Comparison of ENCODE assay signal across 1 cellular context in genomic region chr11:43693069-43693468, GRCh38.
TF ChIP-seq lines count a peak whose summit lies in the region.

No MANE protein-coding gene starts in this region.

TF ChIP-seq in GM12878, 131 proteins besides CTCF, POLR2A, EP300 and RAD21 (continued from another document):
- TF ChIP-seq ZBTB40 (IDR thresholded peaks at IDR 0.05; ENCODE audit: borderline replicate concordance), result no peak
- TF ChIP-seq BACH1 (IDR thresholded peaks at IDR 0.05; ENCODE audit: borderline replicate concordance), result no peak
- TF ChIP-seq ZBTB4 (CRISPR knock-in tag; IDR thresholded peaks at IDR 0.05), result no peak
- no peak for TF ChIP-seq ATF3 (IDR thresholded peaks at IDR 0.05; ENCODE audit: borderline replicate concordance, extremely low read depth, low read depth, low read length)
- TF ChIP-seq BCL3 (IDR thresholded peaks at IDR 0.05; ENCODE audit: borderline replicate concordance, insufficient read depth, low read depth, low read length, poor library complexity, severe bottlenecking), result no peak
- TF ChIP-seq NFIC (IDR thresholded peaks at IDR 0.05; ENCODE audit: low read depth, low read length), result no peak
- no peak for TF ChIP-seq RAD51 (IDR thresholded peaks at IDR 0.05)
- TF ChIP-seq BCL11A (IDR thresholded peaks at IDR 0.05; ENCODE audit: low read depth, low read length), result no peak
- TF ChIP-seq NR2C2 (IDR thresholded peaks at IDR 0.05; ENCODE audit: borderline replicate concordance, control insufficient read depth, insufficient read length, low read depth), result no peak
- TF ChIP-seq, protein P1, sequence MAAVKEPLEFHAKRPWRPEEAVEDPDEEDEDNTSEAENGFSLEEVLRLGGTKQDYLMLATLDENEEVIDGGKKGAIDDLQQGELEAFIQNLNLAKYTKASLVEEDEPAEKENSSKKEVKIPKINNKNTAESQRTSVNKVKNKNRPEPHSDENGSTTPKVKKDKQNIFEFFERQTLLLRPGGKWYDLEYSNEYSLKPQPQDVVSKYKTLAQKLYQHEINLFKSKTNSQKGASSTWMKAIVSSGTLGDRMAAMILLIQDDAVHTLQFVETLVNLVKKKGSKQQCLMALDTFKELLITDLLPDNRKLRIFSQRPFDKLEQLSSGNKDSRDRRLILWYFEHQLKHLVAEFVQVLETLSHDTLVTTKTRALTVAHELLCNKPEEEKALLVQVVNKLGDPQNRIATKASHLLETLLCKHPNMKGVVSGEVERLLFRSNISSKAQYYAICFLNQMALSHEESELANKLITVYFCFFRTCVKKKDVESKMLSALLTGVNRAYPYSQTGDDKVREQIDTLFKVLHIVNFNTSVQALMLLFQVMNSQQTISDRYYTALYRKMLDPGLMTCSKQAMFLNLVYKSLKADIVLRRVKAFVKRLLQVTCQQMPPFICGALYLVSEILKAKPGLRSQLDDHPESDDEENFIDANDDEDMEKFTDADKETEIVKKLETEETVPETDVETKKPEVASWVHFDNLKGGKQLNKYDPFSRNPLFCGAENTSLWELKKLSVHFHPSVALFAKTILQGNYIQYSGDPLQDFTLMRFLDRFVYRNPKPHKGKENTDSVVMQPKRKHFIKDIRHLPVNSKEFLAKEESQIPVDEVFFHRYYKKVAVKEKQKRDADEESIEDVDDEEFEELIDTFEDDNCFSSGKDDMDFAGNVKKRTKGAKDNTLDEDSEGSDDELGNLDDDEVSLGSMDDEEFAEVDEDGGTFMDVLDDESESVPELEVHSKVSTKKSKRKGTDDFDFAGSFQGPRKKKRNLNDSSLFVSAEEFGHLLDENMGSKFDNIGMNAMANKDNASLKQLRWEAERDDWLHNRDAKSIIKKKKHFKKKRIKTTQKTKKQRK (IDR thresholded peaks at IDR 0.05; ENCODE audit: low read depth, low read length), result no peak
- TF ChIP-seq, protein P2, sequence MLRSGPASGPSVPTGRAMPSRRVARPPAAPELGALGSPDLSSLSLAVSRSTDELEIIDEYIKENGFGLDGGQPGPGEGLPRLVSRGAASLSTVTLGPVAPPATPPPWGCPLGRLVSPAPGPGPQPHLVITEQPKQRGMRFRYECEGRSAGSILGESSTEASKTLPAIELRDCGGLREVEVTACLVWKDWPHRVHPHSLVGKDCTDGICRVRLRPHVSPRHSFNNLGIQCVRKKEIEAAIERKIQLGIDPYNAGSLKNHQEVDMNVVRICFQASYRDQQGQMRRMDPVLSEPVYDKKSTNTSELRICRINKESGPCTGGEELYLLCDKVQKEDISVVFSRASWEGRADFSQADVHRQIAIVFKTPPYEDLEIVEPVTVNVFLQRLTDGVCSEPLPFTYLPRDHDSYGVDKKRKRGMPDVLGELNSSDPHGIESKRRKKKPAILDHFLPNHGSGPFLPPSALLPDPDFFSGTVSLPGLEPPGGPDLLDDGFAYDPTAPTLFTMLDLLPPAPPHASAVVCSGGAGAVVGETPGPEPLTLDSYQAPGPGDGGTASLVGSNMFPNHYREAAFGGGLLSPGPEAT (IDR thresholded peaks at IDR 0.05; ENCODE audit: low read depth), result no peak
- TF ChIP-seq RCOR1 (conservative IDR thresholded peaks at IDR 0.05; ENCODE audit: low read depth, low read length), result no peak
- TF ChIP-seq TARDBP (IDR thresholded peaks at IDR 0.05; ENCODE audit: borderline replicate concordance), result no peak
- no peak for TF ChIP-seq SREBF2 (IDR thresholded peaks at IDR 0.05; ENCODE audit: low read length)
- no peak for TF ChIP-seq ATF2 (IDR thresholded peaks at IDR 0.05; ENCODE audit: low read length)
- TF ChIP-seq, protein P3, sequence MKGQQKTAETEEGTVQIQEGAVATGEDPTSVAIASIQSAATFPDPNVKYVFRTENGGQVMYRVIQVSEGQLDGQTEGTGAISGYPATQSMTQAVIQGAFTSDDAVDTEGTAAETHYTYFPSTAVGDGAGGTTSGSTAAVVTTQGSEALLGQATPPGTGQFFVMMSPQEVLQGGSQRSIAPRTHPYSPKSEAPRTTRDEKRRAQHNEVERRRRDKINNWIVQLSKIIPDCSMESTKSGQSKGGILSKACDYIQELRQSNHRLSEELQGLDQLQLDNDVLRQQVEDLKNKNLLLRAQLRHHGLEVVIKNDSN (IDR thresholded peaks at IDR 0.05; ENCODE audit: borderline replicate concordance, extremely low read length, insufficient read depth, low read depth, low read length), result no peak
